In the genomic region with DNA sequence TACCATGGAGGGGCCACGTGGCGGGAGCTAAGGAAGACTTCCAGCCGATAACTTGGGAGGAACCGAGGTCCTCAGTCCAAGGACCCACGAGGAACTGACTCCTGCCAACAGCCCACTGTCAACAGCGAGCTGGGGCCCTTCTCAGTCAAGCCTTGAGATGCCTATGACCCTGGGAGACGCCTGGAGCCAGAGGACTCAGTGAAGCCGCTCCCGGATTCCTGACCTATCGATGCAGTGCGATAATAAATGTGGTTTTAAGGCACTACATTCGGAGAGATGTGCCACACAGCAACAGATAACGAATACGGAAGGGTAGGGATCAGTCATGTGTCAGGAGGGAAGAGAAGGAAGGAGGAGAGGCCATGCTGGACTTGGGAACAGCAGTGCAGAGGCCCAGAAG, we compare ENCODE assay signal across 1 cellular context.
TF ChIP-seq lines count a peak whose summit lies in the region.

No MANE protein-coding gene starts in this region.

TF ChIP-seq in A549, 52 proteins besides CTCF, POLR2A, EP300 and RAD21 (continued from another document):
- TF ChIP-seq HEYL (CRISPR knock-in tag; IDR thresholded peaks at IDR 0.05), result no peak
- no peak for TF ChIP-seq KDM1A (IDR thresholded peaks at IDR 0.05; ENCODE audit: low read depth)
